Comparison of ENCODE assay signal across 3 cellular contexts in genomic region chr10:117217196-117217761, GRCh38.
TF ChIP-seq lines count a peak whose summit lies in the region.

No MANE protein-coding gene starts in this region.

TF ChIP-seq in K562, 482 proteins besides CTCF, POLR2A, EP300 and RAD21 (continued from another document):
- 0 out of 2 replicates have a peak, but pooled peaks have one; percentile 8 for TF ChIP-seq ZNF263 (CRISPR knock-in tag; IDR thresholded peaks at IDR 0.05; ENCODE audit: borderline replicate concordance)

TF ChIP-seq in liver, 16 proteins besides CTCF, POLR2A, EP300 and RAD21 (continued from another document):
- TF ChIP-seq FOXA2 (IDR thresholded peaks at IDR 0.05), result no peak
- TF ChIP-seq NR2F2 (IDR thresholded peaks at IDR 0.05), result no peak
- TF ChIP-seq SP1 (IDR thresholded peaks at IDR 0.05), result no peak
- TF ChIP-seq YY1 (IDR thresholded peaks at IDR 0.05), result no peak
- no peak for TF ChIP-seq REST (IDR thresholded peaks at IDR 0.05)
- no peak for TF ChIP-seq ZBTB33 (IDR thresholded peaks at IDR 0.05)
- TF ChIP-seq MAX (IDR thresholded peaks at IDR 0.05), result no peak
- TF ChIP-seq EGR1 (IDR thresholded peaks at IDR 0.05; ENCODE audit: low read depth in 2 of 2), result no peak
- no peak for TF ChIP-seq RXRA (IDR thresholded peaks at IDR 0.05)
- TF ChIP-seq JUND (IDR thresholded peaks at IDR 0.05), result no peak
- TF ChIP-seq ATF3 (IDR thresholded peaks at IDR 0.05), result no peak
- no peak for TF ChIP-seq HNF4A (conservative IDR thresholded peaks at IDR 0.05)

TF ChIP-seq in HEK293T, 16 proteins besides CTCF, POLR2A, EP300 and RAD21 (continued from another document):
- TF ChIP-seq PKNOX1 (IDR thresholded peaks at IDR 0.05), result no peak
- TF ChIP-seq FOXK2 (IDR thresholded peaks at IDR 0.05), result no peak
- TF ChIP-seq ZNF384 (IDR thresholded peaks at IDR 0.05), result no peak
- no peak for TF ChIP-seq FOXM1 (IDR thresholded peaks at IDR 0.05; ENCODE audit: borderline replicate concordance)
- no peak for TF ChIP-seq TARDBP (IDR thresholded peaks at IDR 0.05)
- no peak for TF ChIP-seq SP1 (IDR thresholded peaks at IDR 0.05)
- TF ChIP-seq CTBP1 (IDR thresholded peaks at IDR 0.05; ENCODE audit: borderline replicate concordance), result no peak
- no peak for TF ChIP-seq BHLHE40 (IDR thresholded peaks at IDR 0.05; ENCODE audit: borderline replicate concordance)
- TF ChIP-seq NFRKB (IDR thresholded peaks at IDR 0.05), result no peak
- TF ChIP-seq L3MBTL2 (conservative IDR thresholded peaks at IDR 0.05), result no peak
- TF ChIP-seq ARNT (IDR thresholded peaks at IDR 0.05), result no peak
